Comparison of ENCODE assay signal across 17 cellular contexts in genomic region chr18:68843467-68844089, GRCh38. TPM values are rescaled to one million over a fixed set of nuclear protein-coding genes. Genes with fewer than 3 reads are reported as not detected.
A peak's percentile ranks its signal among the peaks of the same experiment; 100 is the strongest.
DNase-seq lines count a peak whose midpoint lies in the region; ATAC-seq and TF ChIP-seq lines count a peak whose summit lies in the region.
"Had no signal": no experiment of that assay in that cellular context is flagged by ENCODE, and none has a peak within 500 bp of the region (broad histone marks: within the 10 kb centered on the region; RNA-seq: fewer than 3 reads in every experiment).

No MANE protein-coding gene starts in this region.

- H3K9me3 ChIP-seq in HCT116 (ENCODE audit: control insufficient read depth in 1 of 2, insufficient read depth in 1 of 2, low read depth in 1 of 2, low read length in 2 of 2) (no peaks in the 10 kb centered on the region), upper lobe of left lung (no peaks in the 10 kb centered on the region)
- H3K9me3 ChIP-seq: MG63 had no signal

- no peak overlapping the region; the same call in 1 of the 2 replicates for H3K4me2 ChIP-seq in HCT116 (ENCODE audit: low read length)

- H3K27ac Mint-ChIP-seq in WTC11: no peak overlapping the region
- H3K27ac Mint-ChIP-seq in stimulated activated naive B cell treated with anti-CD40 and anti-IgM and Interleukin-4, amounts not matched to agents 10 μg/mL and 1 μg/mL and 100 μg/mL, for 72 hours: no peak overlapping the region
- H3K27ac Mint-ChIP-seq: dendritic cell treated with granulocyte-macrophage colony-stimulating factor and Interleukin-4, amounts not matched to agents 40 ng/mL and 50 ng/mL, for 4 days; naive thymus-derived CD4-positive, alpha-beta T cell; T-helper 17 cell had no signal

- BruUV-seq in HCT116 (replicated peaks; lab: Mats Ljungman, UMichigan): no TSS peak

- H3K4me3 Mint-ChIP-seq in WTC11: no peak overlapping the region
- no peak overlapping the region for H3K4me3 Mint-ChIP-seq in stimulated activated naive B cell treated with anti-CD40 and anti-IgM and Interleukin-4, amounts not matched to agents 10 μg/mL and 1 μg/mL and 100 μg/mL, for 72 hours
- H3K4me3 Mint-ChIP-seq: activated T-cell treated with anti-CD3 and anti-CD28 coated beads, Interleukin-2, amount 50 U/mL, for 4 hours; dendritic cell treated with granulocyte-macrophage colony-stimulating factor and Interleukin-4, amounts not matched to agents 40 ng/mL and 50 ng/mL, for 4 days; naive thymus-derived CD4-positive, alpha-beta T cell; T-helper 17 cell had no signal

- H3K27ac ChIP-seq in C4-2B (no peak overlapping the region), HCT116 (ENCODE audit: low read depth, low read length) (no peak overlapping the region), upper lobe of left lung (no peak overlapping the region)

- no peaks in the 10 kb centered on the region for H3K36me3 ChIP-seq in HCT116 (ENCODE audit: control insufficient read depth in 1 of 2, insufficient read depth in 2 of 2, low read length in 2 of 2)
- H3K36me3 ChIP-seq in kidney epithelial cell (ENCODE audit: control insufficient read depth, insufficient read depth, low read length): no peaks in the 10 kb centered on the region
- H3K36me3 ChIP-seq in upper lobe of left lung: no peaks in the 10 kb centered on the region
- H3K36me3 ChIP-seq: MG63 had no signal

- no peaks in the 10 kb centered on the region for H3K9me2 ChIP-seq in HCT116 (ENCODE audit: insufficient read depth)

- in situ Hi-C loops in astrocyte of the spinal cord (cut with HindIII; ENCODE audit: low sequenced_read_pairs): no loop called here

- TF ChIP-seq POLR2A in HCT116 (IDR thresholded peaks at IDR 0.05; ENCODE audit: borderline replicate concordance, extremely low read depth, insufficient read depth, insufficient read length) (no peak), upper lobe of left lung (IDR thresholded peaks at IDR 0.05) (no peak)

- ATAC-seq in HCT116 (no peak), WTC11 (no peak), upper lobe of left lung (ENCODE audit: low FRiP score in 2 of 2) (no peak), HG03354 (IDR thresholded peaks at IDR 0.05; ENCODE audit: poor library complexity, severe bottlenecking, unreplicated experiment) (no peak)
- no peak for ATAC-seq in stimulated activated naive B cell treated with anti-CD40 and anti-IgM and Interleukin-4, amounts not matched to agents 10 μg/mL and 1 μg/mL and 100 μg/mL, for 72 hours (replicated peaks)
- ATAC-seq: activated T-cell treated with anti-CD3 and anti-CD28 coated beads, Interleukin-2, amount 50 U/mL, for 4 hours; left colon; naive thymus-derived CD4-positive, alpha-beta T cell; Panc1; T-helper 17 cell had no signal

- no peaks in the 10 kb centered on the region for H3K36me3 Mint-ChIP-seq in WTC11
- no peaks in the 10 kb centered on the region for H3K36me3 Mint-ChIP-seq in stimulated activated naive B cell treated with anti-CD40 and anti-IgM and Interleukin-4, amounts not matched to agents 10 μg/mL and 1 μg/mL and 100 μg/mL, for 72 hours
- H3K36me3 Mint-ChIP-seq: naive thymus-derived CD4-positive, alpha-beta T cell had no signal

- DNase-seq in HCT116 (ENCODE audit: low read depth, low spot score) (no peak), astrocyte of the spinal cord (ENCODE audit: low read depth, low spot score) (peak; percentile 6), kidney epithelial cell (ENCODE audit: low read depth) (no peak), WTC11 (ENCODE audit: low spot score) (no peak), upper lobe of left lung (no peak)
- DNase-seq in stimulated activated naive B cell treated with anti-CD40 and anti-IgM and Interleukin-4, amounts not matched to agents 10 μg/mL and 1 μg/mL and 100 μg/mL, for 72 hours: no peak
- DNase-seq: activated CD4-positive, alpha-beta T cell treated with anti-CD3 and anti-CD28 coated beads for 4 hours; activated T-cell treated with anti-CD3 and anti-CD28 coated beads, Interleukin-2, amount 50 U/mL, for 4 hours; amniotic stem cell; left colon; MG63; naive thymus-derived CD4-positive, alpha-beta T cell; T-helper 17 cell had no signal

- RAD21 ChIA-PET in HCT116 (lab: Charles Lee; ENCODE audit: low non-redundant PET in 1 of 2, low total read pairs in 2 of 2, uncharacterized antibody in 2 of 2, unreplicated experiment in 2 of 2): no interaction called here

- TF ChIP-seq RAD21 in HCT116 (IDR thresholded peaks at IDR 0.05; ENCODE audit: low read depth): peak; percentile 17; the same call in 1 of the 2 replicates

- CTCF ChIA-PET in HCT116 (lab: Charles Lee) (interaction anchor here (0.9 kb wide), 1 partner anchor 12 kb away, joined by 4 read pairs; no protein-coding TSS in a partner anchor), WTC11 (lab: Charles Lee) (no interaction called here)

- H3K4me3 ChIP-seq in HCT116 (replicated peaks in 1 of 2; ENCODE audit: low read depth in 1 of 2, low read length in 2 of 2) (no peak overlapping the region), astrocyte of the spinal cord (ENCODE audit: low read depth, low read length) (no peak overlapping the region), kidney epithelial cell (ENCODE audit: low read depth, low read length) (no peak overlapping the region), upper lobe of left lung (no peak overlapping the region)
- H3K4me3 ChIP-seq: MG63 had no signal

- peak; percentile 43 for TF ChIP-seq CTCF in C4-2B (conservative IDR thresholded peaks at IDR 0.05)
- peak in 2 of 3 experiments; percentile 8 to 34; a peak in 3 of 6 replicates for TF ChIP-seq CTCF in HCT116 (IDR thresholded peaks at IDR 0.05 in 2 of 3, conservative IDR thresholded peaks at IDR 0.05 in 1 of 3; ENCODE audit: borderline replicate concordance in 1 of 3, insufficient read depth in 1 of 3, low read depth in 2 of 3, low read length in 2 of 3)
- TF ChIP-seq CTCF in astrocyte of the spinal cord (IDR thresholded peaks at IDR 0.05; ENCODE audit: low read depth, low read length): peak; percentile 22
- TF ChIP-seq CTCF in kidney epithelial cell (IDR thresholded peaks at IDR 0.05; ENCODE audit: insufficient read depth, low read length, poor library complexity, severe bottlenecking): peak; percentile 7
- TF ChIP-seq CTCF in WTC11 (IDR thresholded peaks at IDR 0.05): no peak
- no peak for TF ChIP-seq CTCF in upper lobe of left lung (IDR thresholded peaks at IDR 0.05)

- H3K4me1 Mint-ChIP-seq in WTC11: peaks cover 11% of the 10 kb centered on the region
- no peaks in the 10 kb centered on the region for H3K4me1 Mint-ChIP-seq in stimulated activated naive B cell treated with anti-CD40 and anti-IgM and Interleukin-4, amounts not matched to agents 10 μg/mL and 1 μg/mL and 100 μg/mL, for 72 hours
- H3K4me1 Mint-ChIP-seq: T-helper 17 cell had no signal

- H3K27me3 ChIP-seq in HCT116 (ENCODE audit: insufficient read depth, low read length): no peaks in the 10 kb centered on the region
- H3K27me3 ChIP-seq in kidney epithelial cell (ENCODE audit: control insufficient read depth, insufficient read depth, low read length): no peaks in the 10 kb centered on the region
- H3K27me3 ChIP-seq in upper lobe of left lung: no peaks in the 10 kb centered on the region
- H3K27me3 ChIP-seq: MG63 had no signal

- intact Hi-C loops in HCT116 (cut with micrococcal nuclease): loop anchor here (5.0 to 10.0 kb wide), 2 partner anchors 1611 to 1626 kb away; no protein-coding TSS in a partner anchor

- H3K27me3 Mint-ChIP-seq in WTC11 (ENCODE audit: low read depth): no peaks in the 10 kb centered on the region
- no peaks in the 10 kb centered on the region for H3K27me3 Mint-ChIP-seq in stimulated activated naive B cell treated with anti-CD40 and anti-IgM and Interleukin-4, amounts not matched to agents 10 μg/mL and 1 μg/mL and 100 μg/mL, for 72 hours
- H3K27me3 Mint-ChIP-seq: dendritic cell treated with granulocyte-macrophage colony-stimulating factor and Interleukin-4, amounts not matched to agents 40 ng/mL and 50 ng/mL, for 4 days; naive thymus-derived CD4-positive, alpha-beta T cell; T-helper 17 cell had no signal

- no peak overlapping the region for H3K9ac ChIP-seq in HCT116 (ENCODE audit: low read length)

- TF ChIP-seq EP300 in upper lobe of left lung (IDR thresholded peaks at IDR 0.05): no peak

- H2AFZ ChIP-seq in HCT116 (ENCODE audit: low read depth, low read length, poor library complexity, severe bottlenecking): no peak overlapping the region

- 65 to 80% methylated on average over 2 of the region's 2 CpGs for WGBS in upper lobe of left lung, 2 donors

- no peaks in the 10 kb centered on the region for H3K79me2 ChIP-seq in HCT116 (ENCODE audit: insufficient read depth, low read length)

- POLR2A ChIA-PET in HCT116 (lab: Charles Lee) (no interaction called here), WTC11 (lab: Charles Lee) (no interaction called here)

- no peaks in the 10 kb centered on the region for H3K9me3 Mint-ChIP-seq in WTC11
- H3K9me3 Mint-ChIP-seq in stimulated activated naive B cell treated with anti-CD40 and anti-IgM and Interleukin-4, amounts not matched to agents 10 μg/mL and 1 μg/mL and 100 μg/mL, for 72 hours: no peaks in the 10 kb centered on the region
- H3K9me3 Mint-ChIP-seq: activated T-cell treated with anti-CD3 and anti-CD28 coated beads, Interleukin-2, amount 50 U/mL, for 4 hours; dendritic cell treated with granulocyte-macrophage colony-stimulating factor and Interleukin-4, amounts not matched to agents 40 ng/mL and 50 ng/mL, for 4 days; naive thymus-derived CD4-positive, alpha-beta T cell had no signal

- H4K20me1 ChIP-seq in HCT116 (ENCODE audit: insufficient read depth): no peaks in the 10 kb centered on the region; the same call in 1 of the 2 replicates

- H3K4me1 ChIP-seq in HCT116 (ENCODE audit: control insufficient read depth in 1 of 2, insufficient read depth in 2 of 2, low read length in 2 of 2) (peaks cover 0 to 11% of the 10 kb centered on the region in 2 experiments; a peak in 2 of 4 replicates), upper lobe of left lung (peaks cover 0 to 5% (median 2%) of the 10 kb centered on the region in 4 donors)

TF ChIP-seq in HCT116, 20 proteins besides CTCF, POLR2A, EP300 and RAD21 (continues in another document):
- TF ChIP-seq ZFX (IDR thresholded peaks at IDR 0.05): no peak

TF ChIP-seq in WTC11, 78 proteins besides CTCF, POLR2A, EP300 and RAD21:
- TF ChIP-seq IRF2 (CRISPR knock-in tag; IDR thresholded peaks at IDR 0.05; ENCODE audit: borderline replicate concordance, low read depth) (no peak), ZNF232 (CRISPR knock-in tag; IDR thresholded peaks at IDR 0.05) (no peak), FOXJ3 (CRISPR knock-in tag; IDR thresholded peaks at IDR 0.05; ENCODE audit: borderline replicate concordance) (no peak)
TF ChIP-seq in WTC11: peak in this region for 0.

RNA-seq across cellular contexts. Expression of gene CCDC102B, which starts 45.7 kb away (rescaled TPM):
- total RNA-seq in HCT116 (2021; ENCODE audit: unreplicated experiment): 1.9 TPM
- 0.44 and 0.94 TPM in 2 replicates for polyA plus RNA-seq in HCT116 (2012)
- 0.54 and 1.6 TPM in 2 replicates for total RNA-seq in kidney epithelial cell
- 3.1 to 5.1 TPM (median 3.2 TPM) in 3 replicates for total RNA-seq in WTC11 (2021)
- total RNA-seq in upper lobe of left lung: 10 to 100 TPM in 5 of 6 donors, 1 to 10 TPM in 1; 6.2 to 51.3 (median 20.3) TPM

Comparison
In these comparisons a context has a peak if more than half of its experiments do, and no peak if none do; other contexts are left out.
1. CTCF ChIP-seq: peak in C4-2B (single experiment), HCT116 (2 of 3), astrocyte of the spinal cord (single experiment) and kidney epithelial cell (single experiment); none in WTC11 (single experiment) and upper lobe of left lung (0 of 6).